Comparison of ENCODE assay signal across 1 cellular context in genomic region chr14:50943943-50944646, GRCh38.
A peak's percentile ranks its signal among the peaks of the same experiment; 100 is the strongest.
TF ChIP-seq lines count a peak whose summit lies in the region.

TSS of gene PYGL (minus strand) at chr14:50944483. CDS start at chr14:50944403, 80 bp downstream.

TF ChIP-seq in HEK293, 187 proteins besides CTCF, POLR2A, EP300 and RAD21 (continued from another document and continues in another):
- TF ChIP-seq HIC1 (tag by site-specific recombination; IDR thresholded peaks at IDR 0.05) (0 out of 2 replicates have a peak, but pooled peaks have one; percentile 69), SALL2 (tag by site-specific recombination; IDR thresholded peaks at IDR 0.05; ENCODE audit: borderline replicate concordance) (no peak), ZIC2 (tag by site-specific recombination; IDR thresholded peaks at IDR 0.05) (peak; percentile 60), ZXDB (tag by site-specific recombination; IDR thresholded peaks at IDR 0.05) (no peak), TCF7L2 (IDR thresholded peaks at IDR 0.05; ENCODE audit: borderline replicate concordance, low read depth, low read length) (no peak), ZNF670 (tag by site-specific recombination; IDR thresholded peaks at IDR 0.05; ENCODE audit: low read depth) (no peak), SP2 (tag by site-specific recombination; IDR thresholded peaks at IDR 0.05) (peak; percentile 35), ZFP41 (tag by site-specific recombination; IDR thresholded peaks at IDR 0.05; ENCODE audit: borderline replicate concordance) (no peak), ZSCAN30 (tag by site-specific recombination; IDR thresholded peaks at IDR 0.05) (peak; percentile 61; the same call in 1 of the 2 replicates), GLIS1 (tag by site-specific recombination; IDR thresholded peaks at IDR 0.05) (peak; percentile 23; the same call in 1 of the 2 replicates), ZNF514 (tag by site-specific recombination; IDR thresholded peaks at IDR 0.05) (no peak), ZNF398 (tag by site-specific recombination; IDR thresholded peaks at IDR 0.05) (no peak), ZNF335 (tag by site-specific recombination; conservative IDR thresholded peaks at IDR 0.05) (peak; percentile 72), ZNF521 (tag by site-specific recombination; IDR thresholded peaks at IDR 0.05) (no peak), ZNF354C (tag by site-specific recombination; IDR thresholded peaks at IDR 0.05; ENCODE audit: borderline replicate concordance, low read depth) (no peak), ZNF610 (tag by site-specific recombination; IDR thresholded peaks at IDR 0.05; ENCODE audit: borderline replicate concordance) (no peak), ZNF114 (tag by site-specific recombination; IDR thresholded peaks at IDR 0.05) (no peak), ZNF777 (tag by site-specific recombination; IDR thresholded peaks at IDR 0.05; ENCODE audit: borderline replicate concordance) (peak; percentile 63; the same call in 1 of the 2 replicates), ZFHX2 (tag by site-specific recombination; conservative IDR thresholded peaks at IDR 0.05) (peak; percentile 77), ZNF660 (tag by site-specific recombination; IDR thresholded peaks at IDR 0.05) (no peak), PATZ1 (tag by site-specific recombination; IDR thresholded peaks at IDR 0.05) (peak; percentile 75), ZSCAN18 (tag by site-specific recombination; IDR thresholded peaks at IDR 0.05) (no peak), KLF10 (tag by site-specific recombination; IDR thresholded peaks at IDR 0.05) (peak; percentile 37), ZNF366 (tag by site-specific recombination; conservative IDR thresholded peaks at IDR 0.05) (no peak), PRDM4 (tag by site-specific recombination; IDR thresholded peaks at IDR 0.05) (0 out of 2 replicates have a peak, but pooled peaks have one; percentile 4), ZNF449 (tag by site-specific recombination; IDR thresholded peaks at IDR 0.05) (peak; percentile 42; the same call in 1 of the 2 replicates), ZSCAN4 (tag by site-specific recombination; IDR thresholded peaks at IDR 0.05) (0 out of 2 replicates have a peak, but pooled peaks have one; percentile 11), ZBTB26 (tag by site-specific recombination; optimal IDR thresholded peaks at IDR 0.05) (peak; percentile 75), ZNF350 (tag by site-specific recombination; IDR thresholded peaks at IDR 0.05) (no peak), ZNF26 (tag by site-specific recombination; IDR thresholded peaks at IDR 0.05) (no peak), SP3 (tag by site-specific recombination; IDR thresholded peaks at IDR 0.05) (peak; percentile 53), KLF8 (tag by site-specific recombination; IDR thresholded peaks at IDR 0.05) (peak; percentile 70), ZNF112 (tag by site-specific recombination; IDR thresholded peaks at IDR 0.05) (no peak), SCRT2 (tag by site-specific recombination; IDR thresholded peaks at IDR 0.05) (peak; percentile 37; the same call in 1 of the 2 replicates), GFI1B (tag by site-specific recombination; IDR thresholded peaks at IDR 0.05) (no peak), ZNF518A (tag by site-specific recombination; conservative IDR thresholded peaks at IDR 0.05; ENCODE audit: low read depth) (no peak), YY1 (tag by site-specific recombination; IDR thresholded peaks at IDR 0.05) (peak; percentile 56; the same call in 1 of the 2 replicates), ZNF121 (tag by site-specific recombination; IDR thresholded peaks at IDR 0.05) (no peak)
